22 cellular contexts compared by ENCODE assay signal in genomic region chr22:33242078-33242477, GRCh38.
"Had no signal": no experiment of that assay in that cellular context is flagged by ENCODE, and none has a peak within 500 bp of the region (broad histone marks: within the 10 kb centered on the region; RNA-seq: fewer than 3 reads in every experiment).

No MANE protein-coding gene starts in this region.

- ATAC-seq: activated CD8-positive, alpha-beta T cell treated with anti-CD3 and anti-CD28 coated beads, Interleukin-2, amount 10 ng/mL, durations not matched to agents 7 days and 5 days; PC-3; T-helper 17 cell; WTC11 had no signal

- DNase-seq: activated CD4-positive, alpha-beta T cell treated with anti-CD3 and anti-CD28 coated beads for 48 hours; activated CD4-positive, alpha-beta T cell treated with anti-CD3 and anti-CD28 coated beads, Interleukin-2, amount 50 U/mL, for 4 hours; activated CD4-positive, CD25-positive, alpha-beta regulatory T cell treated with anti-CD3 and anti-CD28 coated beads, Interleukin-2, amount 50 U/mL, for 72 hours; activated CD8-positive, alpha-beta memory T cell treated with anti-CD3 and anti-CD28 coated beads, Interleukin-2, amount 50 U/mL, for 48 hours; activated CD8-positive, alpha-beta T cell treated with anti-CD3 and anti-CD28 coated beads, Interleukin-2, amount 10 ng/mL, durations not matched to agents 7 days and 5 days; activated naive CD4-positive, alpha-beta T cell treated with anti-CD3 and anti-CD28 coated beads, Interleukin-2, amount 50 U/mL, for 16 hours; activated naive CD8-positive, alpha-beta T cell treated with anti-CD3 and anti-CD28 coated beads, Interleukin-2, amount 10 ng/mL, durations not matched to agents 7 days and 5 days; activated T-cell treated with anti-CD3 and anti-CD28 coated beads, Interleukin-2, amount 50 U/mL, for 1 hour; adrenal gland; anterior cingulate cortex; central memory CD4-positive, alpha-beta T cell; NCI-H1105 treated with DMSO at 0.1 percent for 48 hours; NCI-H1436 treated with DMSO at 0.1 percent for 48 hours; NCI-H187; NCI-H2081 treated with DMSO at 0.1 percent for 48 hours; NCI-H526 treated with DMSO at 0.1 percent for 48 hours; PC-3; SIG-M5; T-helper 17 cell; T-helper 9 cell had no signal

- H3K4me3 ChIP-seq: adrenal gland had no signal

- H3K27ac ChIP-seq: adrenal gland had no signal

- FAIRE-seq: RCC 7860 had no signal

- H3K27me3 ChIP-seq: adrenal gland had no signal

- H3K36me3 ChIP-seq: adrenal gland had no signal

- H3K9me3 ChIP-seq: adrenal gland had no signal
